1 cellular context compared by ENCODE assay signal in genomic region chr22:30634477-30635233, GRCh38.
TF ChIP-seq lines count a peak whose summit lies in the region.

No MANE protein-coding gene starts in this region.

TF ChIP-seq in GM12878, 131 proteins besides CTCF, POLR2A, EP300 and RAD21 (continued from another document and continues in another):
- peak; percentile 55 for TF ChIP-seq SKIL (IDR thresholded peaks at IDR 0.05; ENCODE audit: low read depth, poor library complexity, severe bottlenecking)
- no peak for TF ChIP-seq BCL11A (IDR thresholded peaks at IDR 0.05; ENCODE audit: low read depth, low read length)
- no peak for TF ChIP-seq SPI1 (IDR thresholded peaks at IDR 0.05; ENCODE audit: borderline replicate concordance, insufficient read depth, low read depth, low read length)
- no peak for TF ChIP-seq NR2C2 (IDR thresholded peaks at IDR 0.05; ENCODE audit: borderline replicate concordance, control insufficient read depth, insufficient read length, low read depth)
- 0 out of 2 replicates have a peak, but pooled peaks have one; percentile 38 for TF ChIP-seq IRF3 (IDR thresholded peaks at IDR 0.05)
- peak; percentile 52; the same call in 1 of the 2 replicates for TF ChIP-seq TCF12 (IDR thresholded peaks at IDR 0.05; ENCODE audit: low read depth, low read length)
- no peak for TF ChIP-seq REST (IDR thresholded peaks at IDR 0.05; ENCODE audit: low read depth, low read length)
- TF ChIP-seq TARDBP (IDR thresholded peaks at IDR 0.05; ENCODE audit: borderline replicate concordance) = no peak
- no peak for TF ChIP-seq CEBPZ (IDR thresholded peaks at IDR 0.05; ENCODE audit: low read depth, low read length)
- TF ChIP-seq CUX1 (IDR thresholded peaks at IDR 0.05; ENCODE audit: insufficient replicate concordance, low read depth, low read length) = no peak
- no peak for TF ChIP-seq ZNF24 (IDR thresholded peaks at IDR 0.05)
- TF ChIP-seq PAX8 (IDR thresholded peaks at IDR 0.05) = no peak
- TF ChIP-seq RELB (IDR thresholded peaks at IDR 0.05; ENCODE audit: low read depth) = peak; percentile 39; the same call in 1 of the 2 replicates
- no peak for TF ChIP-seq E2F8 (IDR thresholded peaks at IDR 0.05; ENCODE audit: low read depth, partially characterized antibody)
- no peak for TF ChIP-seq RCOR1 (conservative IDR thresholded peaks at IDR 0.05; ENCODE audit: low read depth, low read length)
- TF ChIP-seq WRNIP1 (IDR thresholded peaks at IDR 0.05; ENCODE audit: borderline replicate concordance, low read depth, low read length) = no peak
- peak; percentile 62 for TF ChIP-seq RELA (IDR thresholded peaks at IDR 0.05; ENCODE audit: borderline replicate concordance, partially characterized antibody)
- TF ChIP-seq ATF3 (IDR thresholded peaks at IDR 0.05; ENCODE audit: borderline replicate concordance, extremely low read depth, low read depth, low read length) = no peak
- no peak for TF ChIP-seq MXI1 (IDR thresholded peaks at IDR 0.05; ENCODE audit: low read depth, low read length)
- peak; percentile 50; the same call in 1 of the 2 replicates for TF ChIP-seq JUNB (IDR thresholded peaks at IDR 0.05)
- no peak for TF ChIP-seq ZBTB11 (CRISPR knock-in tag; IDR thresholded peaks at IDR 0.05)
- TF ChIP-seq RB1 (IDR thresholded peaks at IDR 0.05; ENCODE audit: borderline replicate concordance) = no peak; the same call in 1 of the 2 replicates
- TF ChIP-seq SMC3 (IDR thresholded peaks at IDR 0.05; ENCODE audit: borderline replicate concordance, low read length) = peak; percentile 94
- TF ChIP-seq CBFB (IDR thresholded peaks at IDR 0.05; ENCODE audit: low read depth) = no peak
- no peak for TF ChIP-seq TAF1 (IDR thresholded peaks at IDR 0.05; ENCODE audit: borderline replicate concordance, low read depth, low read length)
- TF ChIP-seq ZSCAN29 (IDR thresholded peaks at IDR 0.05) = no peak
- no peak for TF ChIP-seq ESRRA (IDR thresholded peaks at IDR 0.05; ENCODE audit: low read length)
- TF ChIP-seq NR2C1 (IDR thresholded peaks at IDR 0.05) = no peak
- TF ChIP-seq MYB (IDR thresholded peaks at IDR 0.05; ENCODE audit: borderline replicate concordance, low read depth, low read length) = no peak
